In the genomic region with DNA sequence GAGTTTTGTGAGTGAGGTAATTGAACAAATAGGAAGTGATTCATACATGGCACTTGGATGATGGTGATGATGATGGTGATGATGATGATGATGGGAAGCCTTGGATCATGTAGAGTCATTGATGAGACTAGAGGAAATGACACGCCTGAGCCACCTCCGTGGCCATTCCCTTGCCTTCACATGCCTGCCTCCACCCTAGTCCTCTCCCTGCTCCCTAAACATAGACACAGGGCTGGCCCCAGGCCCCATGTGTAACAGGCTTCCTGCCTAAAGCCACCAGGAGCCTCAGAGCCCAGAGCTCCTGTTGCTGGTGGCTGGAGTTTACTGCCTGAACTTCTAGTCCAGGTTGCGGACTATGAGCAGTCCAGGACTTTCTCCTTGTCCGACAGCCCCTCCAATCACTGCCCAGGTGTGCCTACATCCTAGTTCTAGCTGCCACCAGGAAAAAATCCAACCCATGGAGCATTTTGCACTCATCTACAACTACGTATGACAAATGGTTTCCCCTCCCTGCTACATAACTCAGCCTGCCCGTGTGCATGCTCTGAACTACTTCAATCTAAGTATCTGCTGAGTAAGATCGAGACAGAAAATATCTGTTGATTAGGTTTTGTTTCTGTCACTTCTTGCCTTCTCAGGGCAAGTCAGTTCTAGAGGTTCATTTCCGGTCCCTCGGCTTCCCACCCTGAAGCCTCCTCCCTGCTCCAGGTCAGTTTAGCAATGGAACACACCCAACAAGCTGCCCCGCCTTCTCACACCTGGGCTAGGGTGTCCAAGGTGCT, we compare ENCODE assay signal across 10 cellular contexts. TPM values are rescaled to one million over a fixed set of nuclear protein-coding genes. Genes with fewer than 3 reads are reported as not detected.
DNase-seq lines count a peak whose midpoint lies in the region; ATAC-seq and FAIRE-seq lines count a peak whose summit lies in the region.
"Had no signal": no experiment of that assay in that cellular context is flagged by ENCODE, and none has a peak within 500 bp of the region (broad histone marks: within the 10 kb centered on the region; RNA-seq: fewer than 3 reads in every experiment).

No MANE protein-coding gene starts in this region.

- peaks cover 5% of the 10 kb centered on the region for H3K9me3 Mint-ChIP-seq in activated CD4-positive, alpha-beta T cell treated with anti-CD3 and anti-CD28 coated beads, Interleukin-2, amount 10 ng/mL, durations not matched to agents 24 days and 14 days

- H3K4me3 ChIP-seq in small intestine (ENCODE audit: low read depth in 1 of 2, low read length in 2 of 2): no peak overlapping the region
- H3K4me3 ChIP-seq in effector memory CD4-positive, alpha-beta T cell (ENCODE audit: insufficient read depth, low read depth, low read length, poor library complexity, severe bottlenecking): no peak overlapping the region
- H3K4me3 ChIP-seq: A549 had no signal

- no peaks in the 10 kb centered on the region for H3K36me3 ChIP-seq in small intestine (ENCODE audit: control insufficient read depth in 2 of 2, insufficient read depth in 2 of 2, low read length in 2 of 2)
- no peaks in the 10 kb centered on the region for H3K36me3 ChIP-seq in effector memory CD4-positive, alpha-beta T cell (ENCODE audit: control insufficient read depth, insufficient read depth, low read length)

- H3K4me3 Mint-ChIP-seq in activated CD4-positive, alpha-beta T cell treated with anti-CD3 and anti-CD28 coated beads, Interleukin-2, amount 10 ng/mL, durations not matched to agents 24 days and 14 days: peak overlapping the region; percentile 16
- H3K4me3 Mint-ChIP-seq: neural crest cell had no signal

- no peaks in the 10 kb centered on the region for H3K27me3 Mint-ChIP-seq in activated CD4-positive, alpha-beta T cell treated with anti-CD3 and anti-CD28 coated beads, Interleukin-2, amount 10 ng/mL, durations not matched to agents 24 days and 14 days

- peaks cover 2 to 6% of the 10 kb centered on the region in 2 donors for H3K4me1 ChIP-seq in small intestine (ENCODE audit: control insufficient read depth in 2 of 2, insufficient read depth in 1 of 2, low read depth in 1 of 2, low read length in 1 of 2)
- peaks cover 13% of the 10 kb centered on the region for H3K4me1 ChIP-seq in effector memory CD4-positive, alpha-beta T cell (ENCODE audit: control insufficient read depth, insufficient read depth, low read length, poor library complexity, severe bottlenecking)
- H3K4me1 ChIP-seq: A549 had no signal

- WGBS in small intestine, 3 donors: 32 to 53% (median 37%) methylated on average over 10 of the region's 10 CpGs

- peaks cover 73% of the 10 kb centered on the region for H3K4me1 Mint-ChIP-seq in activated CD4-positive, alpha-beta T cell treated with anti-CD3 and anti-CD28 coated beads, Interleukin-2, amount 10 ng/mL, durations not matched to agents 24 days and 14 days

- H3K9me3 ChIP-seq in small intestine (ENCODE audit: control insufficient read depth, low read depth): no peaks in the 10 kb centered on the region
- H3K9me3 ChIP-seq in effector memory CD4-positive, alpha-beta T cell (ENCODE audit: control insufficient read depth, low read length): no peaks in the 10 kb centered on the region
- H3K9me3 ChIP-seq: A549 had no signal

- FAIRE-seq in small intestine (lab: Jason Lieb, UNC): no peak
- FAIRE-seq: A549 had no signal

- peak; percentile 82 for DNase-seq in activated CD4-positive, alpha-beta T cell treated with anti-CD3 and anti-CD28 coated beads, Interleukin-2, amount 10 ng/mL, durations not matched to agents 24 days and 14 days
- DNase-seq in activated CD4-positive, alpha-beta T cell treated with anti-CD3 and anti-CD28 coated beads, Interleukin-2, amount 50 U/mL, for 4 hours: no peak
- DNase-seq in RPMI8226 (peak; percentile 90), small intestine (peak; percentile 94), hippocampal formation (lab: John Stamatoyannopoulos, UW) (no peak), NCI-H82 treated with DMSO at 0.1 percent for 48 hours (lab: John Stamatoyannopoulos, UW; ENCODE audit: unreplicated experiment) (no peak)
- no peak for DNase-seq in effector memory CD4-positive, alpha-beta T cell

- no peaks in the 10 kb centered on the region for H3K36me3 Mint-ChIP-seq in activated CD4-positive, alpha-beta T cell treated with anti-CD3 and anti-CD28 coated beads, Interleukin-2, amount 10 ng/mL, durations not matched to agents 24 days and 14 days (ENCODE audit: low read depth)

- peak overlapping the region; percentile 83 for H3K27ac Mint-ChIP-seq in activated CD4-positive, alpha-beta T cell treated with anti-CD3 and anti-CD28 coated beads, Interleukin-2, amount 10 ng/mL, durations not matched to agents 24 days and 14 days

- peak; percentile 55 for ATAC-seq in HG02678 (IDR thresholded peaks at IDR 0.05; ENCODE audit: unreplicated experiment)

- intact Hi-C loops in activated CD4-positive, alpha-beta T cell treated with anti-CD3 and anti-CD28 coated beads, Interleukin-2, amount 10 ng/mL, durations not matched to agents 24 days and 14 days (cut with micrococcal nuclease): loop anchor here (1.0 to 5.0 kb wide), 5 partner anchors 11 to 545 kb away; no protein-coding TSS in a partner anchor

- peak overlapping the region; percentile 51 to 72 for H3K27ac ChIP-seq in small intestine (ENCODE audit: low read depth in 1 of 2, low read length in 1 of 2)
- H3K27ac ChIP-seq in effector memory CD4-positive, alpha-beta T cell (ENCODE audit: insufficient read depth, low read length, poor library complexity, severe bottlenecking): no peak overlapping the region
- H3K27ac ChIP-seq: A549 had no signal

- H3K27me3 ChIP-seq in small intestine (ENCODE audit: control insufficient read depth in 2 of 2, insufficient read depth in 2 of 2, low read length in 2 of 2): no peaks in the 10 kb centered on the region
- H3K27me3 ChIP-seq in effector memory CD4-positive, alpha-beta T cell (replicated peaks; ENCODE audit: control insufficient read depth, insufficient read depth, low read length, poor library complexity, severe bottlenecking): no peaks in the 10 kb centered on the region

RNA-seq across cellular contexts. Expression of a gene that starts 35.5 kb away (rescaled TPM):
- total RNA-seq in activated CD4-positive, alpha-beta T cell treated with anti-CD3 and anti-CD28 coated beads, Interleukin-2, amount 10 ng/mL, durations not matched to agents 24 days and 14 days: 21.8 and 25.9 TPM in 2 replicates
- 1 to 10 TPM; 6.2 to 9.2 (median 6.5) TPM for polyA plus RNA-seq in small intestine

Comparison
In these comparisons a context has a peak if more than half of its experiments do, and no peak if none do; other contexts are left out.
1. DNase-seq: peak in activated CD4-positive, alpha-beta T cell treated with anti-CD3 and anti-CD28 coated beads, Interleukin-2, amount 10 ng/mL, durations not matched to agents 24 days and 14 days (single experiment), RPMI8226 (single experiment) and small intestine (single experiment); none in activated CD4-positive, alpha-beta T cell treated with anti-CD3 and anti-CD28 coated beads, Interleukin-2, amount 50 U/mL, for 4 hours (0 of 2), effector memory CD4-positive, alpha-beta T cell (0 of 3), hippocampal formation (0 of 2) and NCI-H82 treated with DMSO at 0.1 percent for 48 hours (single experiment).